In the genomic region with DNA sequence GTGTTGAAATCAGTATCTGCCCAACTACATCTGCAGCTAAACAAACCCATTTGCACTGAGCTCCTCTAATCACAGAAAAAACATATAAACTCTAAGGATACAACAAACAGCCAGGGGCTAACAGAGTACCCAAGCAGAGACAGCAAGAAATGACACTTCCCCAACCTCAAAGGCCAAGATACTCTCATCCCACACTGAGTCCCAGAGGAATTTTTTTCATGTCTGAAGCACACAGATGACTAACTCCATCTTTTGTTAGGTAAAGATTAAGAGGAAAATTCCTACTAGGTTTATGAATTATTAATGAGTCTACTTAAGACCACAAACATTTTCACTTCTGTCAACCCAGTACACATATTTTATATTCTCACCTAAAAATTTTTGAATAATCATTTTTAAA, we compare ENCODE assay signal across 20 cellular contexts. TPM values are rescaled to one million over a fixed set of nuclear protein-coding genes. Genes with fewer than 3 reads are reported as not detected.
A peak's percentile ranks its signal among the peaks of the same experiment; 100 is the strongest.
DNase-seq lines count a peak whose midpoint lies in the region; ATAC-seq, FAIRE-seq and TF ChIP-seq lines count a peak whose summit lies in the region.
"Had no signal": no experiment of that assay in that cellular context is flagged by ENCODE, and none has a peak within 500 bp of the region (broad histone marks: within the 10 kb centered on the region; RNA-seq: fewer than 3 reads in every experiment).

No MANE protein-coding gene starts in this region.

- no peaks in the 10 kb centered on the region for H4K20me1 ChIP-seq in astrocyte (ENCODE audit: insufficient read depth, low read length)

- H3K4me3 ChIP-seq in astrocyte (ENCODE audit: insufficient read depth, low read depth, low read length) (no peak overlapping the region), mesendoderm (ENCODE audit: low read length) (no peak overlapping the region)
- no peak overlapping the region for H3K4me3 ChIP-seq in effector memory CD4-positive, alpha-beta T cell (ENCODE audit: insufficient read depth, low read depth, low read length, poor library complexity, severe bottlenecking)
- H3K4me3 ChIP-seq: gastroesophageal sphincter, MG63, ovary had no signal

- no peak overlapping the region for H4K5ac ChIP-seq in mesendoderm (ENCODE audit: low read length)

- BruUV-seq in MCF 10A (replicated peaks; lab: Mats Ljungman, UMichigan) = no TSS peak

- no peak overlapping the region for H3K4ac ChIP-seq in mesendoderm (ENCODE audit: low read depth, low read length)

- no peaks in the 10 kb centered on the region for H3K27me3 ChIP-seq in astrocyte (ENCODE audit: insufficient read depth, low read length)
- H3K27me3 ChIP-seq in mesendoderm (ENCODE audit: insufficient read depth, low read length, poor library complexity) = no peaks in the 10 kb centered on the region
- H3K27me3 ChIP-seq in effector memory CD4-positive, alpha-beta T cell (replicated peaks; ENCODE audit: control insufficient read depth, insufficient read depth, low read length, poor library complexity, severe bottlenecking) = no peaks in the 10 kb centered on the region
- H3K27me3 ChIP-seq: gastroesophageal sphincter, MG63, ovary had no signal

- H3K9ac ChIP-seq in astrocyte (ENCODE audit: low read length) (no peak overlapping the region), mesendoderm (ENCODE audit: low read length) (no peak overlapping the region)

- H3K4me3 Mint-ChIP-seq in astrocyte (ENCODE audit: unreplicated experiment) (no peak overlapping the region), MCF 10A (ENCODE audit: unreplicated experiment) (no peak overlapping the region)
- H3K4me3 Mint-ChIP-seq: HFFc6, T-cell had no signal

- DNase-seq in GM18507 (ENCODE audit: extremely low spot score, insufficient read length, low read depth) (no peak), astrocyte (ENCODE audit: low read depth) (peak; percentile 60), mesendoderm (peak; percentile 25), MCF 10A (ENCODE audit: unreplicated experiment) (no peak)
- DNase-seq in central memory CD4-positive, alpha-beta T cell = no peak
- DNase-seq in effector memory CD4-positive, alpha-beta T cell = no peak
- DNase-seq in stimulated activated naive CD4-positive, alpha-beta T cell (lab: John Stamatoyannopoulos, UW) = no peak
- DNase-seq: anterior cingulate cortex; GDM1; HFFc6; MG63; NCI-H1694; NCI-H345; ovary; stimulated activated CD4-positive, alpha-beta T cell treated with anti-CD3 and anti-CD28 coated beads, Interleukin-2, amount 100 ng/mL, for 48 hours; T-cell had no signal

- no peak overlapping the region for H2AK5ac ChIP-seq in mesendoderm (ENCODE audit: low read length)

- no peak overlapping the region for H2BK120ac ChIP-seq in mesendoderm (ENCODE audit: low read depth, low read length)

- POLR2A ChIA-PET in MCF 10A (lab: Yijun Ruan, JAX) = no interaction called here

- no peak overlapping the region for H4K8ac ChIP-seq in mesendoderm (ENCODE audit: low read depth, low read length)

- peaks cover 3% of the 10 kb centered on the region for H3K4me1 ChIP-seq in astrocyte (ENCODE audit: insufficient read depth, low read length)
- H3K4me1 ChIP-seq in mesendoderm (ENCODE audit: control insufficient read depth, low read depth, low read length) = peaks cover 2% of the 10 kb centered on the region
- no peaks in the 10 kb centered on the region for H3K4me1 ChIP-seq in effector memory CD4-positive, alpha-beta T cell (ENCODE audit: control insufficient read depth, insufficient read depth, low read length, poor library complexity, severe bottlenecking)

- no peak overlapping the region for H3K23ac ChIP-seq in mesendoderm (ENCODE audit: low read length)

- no peaks in the 10 kb centered on the region for H3K9me3 ChIP-seq in astrocyte (ENCODE audit: insufficient read depth, low read depth, low read length)
- H3K9me3 ChIP-seq in effector memory CD4-positive, alpha-beta T cell (ENCODE audit: control insufficient read depth, low read length) = no peaks in the 10 kb centered on the region
- H3K9me3 ChIP-seq: gastroesophageal sphincter, MG63, ovary had no signal

- H2BK15ac ChIP-seq in mesendoderm (replicated peaks; ENCODE audit: low read depth) = no peak overlapping the region

- H3K27ac ChIP-seq in astrocyte (ENCODE audit: low read depth, low read length) (no peak overlapping the region), mesendoderm (ENCODE audit: low read depth, low read length) (no peak overlapping the region)
- H3K27ac ChIP-seq in effector memory CD4-positive, alpha-beta T cell (ENCODE audit: insufficient read depth, low read length, poor library complexity, severe bottlenecking) = no peak overlapping the region
- H3K27ac ChIP-seq: gastroesophageal sphincter, ovary had no signal

- H3K18ac ChIP-seq in mesendoderm (ENCODE audit: low read length) = no peak overlapping the region

- no peak overlapping the region for H3K56ac ChIP-seq in mesendoderm (ENCODE audit: low read length)

- no peaks in the 10 kb centered on the region for H3K79me2 ChIP-seq in astrocyte (ENCODE audit: insufficient read depth, low read length)
- no peaks in the 10 kb centered on the region for H3K79me2 ChIP-seq in mesendoderm (ENCODE audit: control insufficient read depth, insufficient read depth, low read length)

- H2AFZ ChIP-seq in astrocyte (ENCODE audit: low read depth, low read length) = no peak overlapping the region

- H3K36me3 Mint-ChIP-seq in astrocyte (ENCODE audit: low read depth, unreplicated experiment) (no peaks in the 10 kb centered on the region), MCF 10A (ENCODE audit: insufficient read depth, unreplicated experiment) (peaks cover 13% of the 10 kb centered on the region)

- CTCF ChIA-PET in MCF 10A (lab: Yijun Ruan, JAX) = interaction anchor here (0.6 kb wide), 1 partner anchor 14 kb away, joined by 3 read pairs; no protein-coding TSS in a partner anchor

- intact Hi-C loops in MCF 10A (cut with micrococcal nuclease) = no loop called here

- FAIRE-seq in GM18507 (lab: Jason Lieb, UNC) = peak; percentile 66
- no peak for FAIRE-seq in astrocyte (lab: Jason Lieb, UNC)
- FAIRE-seq: endothelial cell of umbilical vein had no signal

- TF ChIP-seq CTCF in astrocyte (IDR thresholded peaks at IDR 0.05; ENCODE audit: insufficient read depth, low read depth, low read length) = no peak
- no peak for TF ChIP-seq CTCF in MCF 10A (IDR thresholded peaks at IDR 0.05; ENCODE audit: unreplicated experiment)

- H3K9me3 Mint-ChIP-seq in astrocyte (ENCODE audit: unreplicated experiment) = no peaks in the 10 kb centered on the region
- no peaks in the 10 kb centered on the region for H3K9me3 Mint-ChIP-seq in MCF 10A (ENCODE audit: unreplicated experiment)
- H3K9me3 Mint-ChIP-seq: HFFc6, T-cell had no signal

- H3K36me3 ChIP-seq in astrocyte (ENCODE audit: insufficient read depth, low read length) (no peaks in the 10 kb centered on the region), mesendoderm (ENCODE audit: control insufficient read depth, insufficient read depth, low read length) (no peaks in the 10 kb centered on the region)
- H3K36me3 ChIP-seq in effector memory CD4-positive, alpha-beta T cell (ENCODE audit: control insufficient read depth, insufficient read depth, low read length) = peaks cover 20% of the 10 kb centered on the region
- H3K36me3 ChIP-seq: MG63, ovary had no signal

- H3K27ac Mint-ChIP-seq in astrocyte (ENCODE audit: unreplicated experiment) (peak overlapping the region; percentile 36), MCF 10A (ENCODE audit: low read depth, unreplicated experiment) (no peak overlapping the region)
- H3K27ac Mint-ChIP-seq: HFFc6, T-cell had no signal

- H2BK5ac ChIP-seq in mesendoderm (ENCODE audit: low read length) = no peak overlapping the region

- no peaks in the 10 kb centered on the region for H3K27me3 Mint-ChIP-seq in astrocyte (ENCODE audit: low read depth, unreplicated experiment)
- H3K27me3 Mint-ChIP-seq in MCF 10A (ENCODE audit: insufficient read depth, unreplicated experiment) = no peaks in the 10 kb centered on the region
- H3K27me3 Mint-ChIP-seq: T-cell had no signal

- no peak overlapping the region for H3K4me2 ChIP-seq in astrocyte (ENCODE audit: low read length)
- no peak overlapping the region for H3K4me2 ChIP-seq in mesendoderm (ENCODE audit: low read length)

- ATAC-seq in HG03378 (IDR thresholded peaks at IDR 0.05; ENCODE audit: unreplicated experiment) = peak; percentile 42
- ATAC-seq: gastroesophageal sphincter, Right ventricle myocardium inferior, T-cell had no signal

- H3K79me1 ChIP-seq in mesendoderm (ENCODE audit: low read length) = no peaks in the 10 kb centered on the region

- peaks cover 12% of the 10 kb centered on the region for H3K4me1 Mint-ChIP-seq in astrocyte (ENCODE audit: low read depth, unreplicated experiment)
- H3K4me1 Mint-ChIP-seq in MCF 10A (ENCODE audit: insufficient read depth, unreplicated experiment) = no peaks in the 10 kb centered on the region

RNA-seq across cellular contexts. Expression of a gene that starts 31.6 kb away (rescaled TPM):
- total RNA-seq in astrocyte (3.8 and 4.2 TPM in 2 replicates), MCF 10A (2022) (9.4 and 9.7 TPM in 2 replicates)
- 1.3 TPM for polyA plus RNA-seq in mesendoderm (2013, experiment 1 of 2)
- polyA plus RNA-seq in mesendoderm (2013, experiment 2 of 2) = 1.5 TPM

Comparison
In these comparisons a context has a peak if more than half of its experiments do, and no peak if none do; other contexts are left out.
1. DNase-seq: peak in astrocyte (single experiment) and mesendoderm (single experiment); none in GM18507 (single experiment), MCF 10A (single experiment), central memory CD4-positive, alpha-beta T cell (single experiment), effector memory CD4-positive, alpha-beta T cell (0 of 3) and stimulated activated naive CD4-positive, alpha-beta T cell (0 of 6).